22 cellular contexts compared by ENCODE assay signal in the genomic region with DNA sequence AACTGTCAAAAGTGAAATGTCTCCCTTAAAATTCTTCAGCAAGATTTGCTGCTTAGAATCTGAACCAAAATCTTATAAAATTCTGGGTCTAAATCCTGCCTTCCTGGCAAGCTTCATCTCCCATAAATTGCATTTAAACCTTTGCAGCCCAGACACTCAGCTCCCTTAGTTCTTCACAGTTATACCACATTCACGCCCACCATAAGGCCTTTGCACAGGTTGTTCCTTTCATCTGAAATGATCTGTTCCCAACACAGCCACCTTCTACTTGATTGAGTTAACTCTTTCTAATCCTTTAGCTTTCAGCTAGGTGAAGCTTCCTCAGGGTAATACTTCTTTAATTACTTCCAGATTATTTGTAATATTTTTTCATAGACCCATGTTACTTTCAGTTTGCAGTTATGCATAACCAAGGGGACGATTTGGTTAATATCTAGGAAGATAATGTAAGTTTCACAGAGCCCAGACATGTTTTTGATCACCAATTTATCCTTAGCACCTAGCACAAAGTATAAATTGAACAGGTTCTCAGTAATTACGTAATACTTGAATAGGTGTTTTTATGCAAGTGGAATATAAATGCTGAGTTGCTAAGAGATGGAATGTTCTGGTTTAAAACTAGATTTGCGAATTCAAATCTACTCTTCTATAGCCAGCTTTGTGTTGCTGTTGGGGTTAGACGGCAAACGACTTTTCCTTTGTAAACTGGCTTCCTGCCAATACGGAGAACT.
"Had no signal": no experiment of that assay in that cellular context is flagged by ENCODE, and none has a peak within 500 bp of the region (broad histone marks: within the 10 kb centered on the region; RNA-seq: fewer than 3 reads in every experiment).

No MANE protein-coding gene starts in this region.

- H3K4me2 ChIP-seq: hepatocyte had no signal

- H3K36me3 Mint-ChIP-seq: naive thymus-derived CD4-positive, alpha-beta T cell; type B pancreatic cell had no signal

- H3K9me3 Mint-ChIP-seq: dendritic cell treated with granulocyte-macrophage colony-stimulating factor and Interleukin-4, amounts not matched to agents 40 ng/mL and 50 ng/mL, for 4 days; effector memory CD8-positive, alpha-beta T cell; naive thymus-derived CD4-positive, alpha-beta T cell; type B pancreatic cell had no signal

- H3K9me3 ChIP-seq: esophagus squamous epithelium, neutrophil, psoas muscle, sigmoid colon, stomach, thyroid gland had no signal

- H3K4me3 Mint-ChIP-seq: dendritic cell treated with granulocyte-macrophage colony-stimulating factor and Interleukin-4, amounts not matched to agents 40 ng/mL and 50 ng/mL, for 4 days; effector memory CD8-positive, alpha-beta T cell; naive thymus-derived CD4-positive, alpha-beta T cell; type B pancreatic cell had no signal

- DNase-seq: effector memory CD8-positive, alpha-beta T cell; esophagus squamous epithelium; foreskin keratinocyte; left colon; left ventricle myocardium superior; mesendoderm; naive thymus-derived CD4-positive, alpha-beta T cell; psoas muscle; sigmoid colon; stimulated activated CD4-positive, alpha-beta T cell treated with anti-CD3 and anti-CD28 coated beads, Interleukin-2, amount 100 ng/mL, for 24 hours; stimulated activated CD4-positive, alpha-beta T cell treated with anti-CD3 and anti-CD28 coated beads, Interleukin-4, amount 100 ng/mL, for 4 hours; stimulated activated naive CD4-positive, alpha-beta T cell; stomach; substantia nigra; thyroid gland had no signal

- H3K36me3 ChIP-seq: esophagus squamous epithelium, neutrophil, sigmoid colon, stomach, thyroid gland had no signal

- H3K27me3 Mint-ChIP-seq: dendritic cell treated with granulocyte-macrophage colony-stimulating factor and Interleukin-4, amounts not matched to agents 40 ng/mL and 50 ng/mL, for 4 days; effector memory CD8-positive, alpha-beta T cell; naive thymus-derived CD4-positive, alpha-beta T cell; type B pancreatic cell had no signal

- H3K4me3 ChIP-seq: esophagus squamous epithelium, hepatocyte, lung, psoas muscle, sigmoid colon, skin epidermis, stomach, thyroid gland had no signal

- H3K79me2 ChIP-seq: hepatocyte had no signal

- H3K27me3 ChIP-seq: esophagus squamous epithelium, foreskin keratinocyte, hepatocyte, neutrophil, sigmoid colon, stomach, thyroid gland had no signal

- H3K27ac ChIP-seq: esophagus squamous epithelium, foreskin keratinocyte, hepatocyte, neutrophil, psoas muscle, sigmoid colon, skin epidermis, stomach, thyroid gland had no signal

- H3K4me1 Mint-ChIP-seq: naive thymus-derived CD4-positive, alpha-beta T cell had no signal

- H3K4me1 ChIP-seq: esophagus squamous epithelium, foreskin keratinocyte, psoas muscle, sigmoid colon, thyroid gland had no signal

- ATAC-seq: effector memory CD8-positive, alpha-beta T cell; foreskin keratinocyte; left colon; left ventricle myocardium superior; naive thymus-derived CD4-positive, alpha-beta T cell; psoas muscle had no signal

- H2AFZ ChIP-seq: hepatocyte had no signal

- FAIRE-seq: urothelium cell line had no signal

- H3K27ac Mint-ChIP-seq: dendritic cell treated with granulocyte-macrophage colony-stimulating factor and Interleukin-4, amounts not matched to agents 40 ng/mL and 50 ng/mL, for 4 days; effector memory CD8-positive, alpha-beta T cell; naive thymus-derived CD4-positive, alpha-beta T cell; type B pancreatic cell had no signal
